8 cellular contexts compared by ENCODE assay signal in genomic region chr19:53537523-53538377, GRCh38. TPM values are rescaled to one million over a fixed set of nuclear protein-coding genes. Genes with fewer than 3 reads are reported as not detected.
DNase-seq lines count a peak whose midpoint lies in the region; ATAC-seq lines count a peak whose summit lies in the region.

TSS of gene ZNF331 (plus strand) at chr19:53538145. CDS start at chr19:53569377, 31,232 bp downstream.

- POLR2A ChIA-PET in activated CD8-positive, alpha-beta T cell treated with anti-CD3 and anti-CD28 coated beads, Interleukin-2, amount 10 ng/mL, durations not matched to agents 7 days and 5 days (lab: Charles Lee): no interaction called here

- H3K9me3 ChIP-seq in mesenchymal stem cell (ENCODE audit: control insufficient read depth, low read length): no peaks in the 10 kb centered on the region

- peaks cover 4% of the 10 kb centered on the region for H3K36me3 ChIP-seq in H7 (replicated peaks; ENCODE audit: control insufficient read depth, insufficient read depth, low read length)
- peaks cover 6 to 19% of the 10 kb centered on the region in 2 experiments for H3K36me3 ChIP-seq in mesenchymal stem cell (ENCODE audit: control insufficient read depth in 1 of 2, insufficient read depth in 2 of 2, low read depth in 1 of 2, low read length in 2 of 2)

- H2AK5ac ChIP-seq in mesenchymal stem cell (ENCODE audit: low read length, severe bottlenecking): no peak within 1 kb of the TSS

- H3K4me3 ChIP-seq in H7 (ENCODE audit: insufficient read depth, low read depth, low read length): peak within 1 kb of the TSS; percentile 78
- peak within 1 kb of the TSS; percentile 67 to 86 for H3K4me3 ChIP-seq in mesenchymal stem cell (ENCODE audit: insufficient read depth in 1 of 2, low read depth in 1 of 2, low read length in 2 of 2)

- peak within 1 kb of the TSS in 1 of 2 experiments; percentile 73 for H3K18ac ChIP-seq in mesenchymal stem cell (ENCODE audit: low read depth in 1 of 2, low read length in 2 of 2)

- peak; percentile 84 for ATAC-seq in activated CD8-positive, alpha-beta T cell treated with anti-CD3 and anti-CD28 coated beads, Interleukin-2, amount 10 ng/mL, durations not matched to agents 7 days and 5 days

- H3K27me3 Mint-ChIP-seq in activated CD8-positive, alpha-beta T cell treated with anti-CD3 and anti-CD28 coated beads, Interleukin-2, amount 10 ng/mL, durations not matched to agents 7 days and 5 days (ENCODE audit: low read depth): no peaks in the 10 kb centered on the region

- H2AFZ ChIP-seq in mesenchymal stem cell (ENCODE audit: low read depth, low read length): peak within 1 kb of the TSS; percentile 66

- peaks cover 48% of the 10 kb centered on the region for H3K36me3 Mint-ChIP-seq in activated CD8-positive, alpha-beta T cell treated with anti-CD3 and anti-CD28 coated beads, Interleukin-2, amount 10 ng/mL, durations not matched to agents 7 days and 5 days (ENCODE audit: low read depth)

- no peak within 1 kb of the TSS for H2BK12ac ChIP-seq in mesenchymal stem cell (ENCODE audit: low read length in 2 of 2)

- WGBS in mesenchymal stem cell: 68% methylated on average over 78 of the region's 81 CpGs

- peak within 1 kb of the TSS; percentile 83 for H3K4me3 Mint-ChIP-seq in activated CD8-positive, alpha-beta T cell treated with anti-CD3 and anti-CD28 coated beads, Interleukin-2, amount 10 ng/mL, durations not matched to agents 7 days and 5 days

- peaks cover 22% of the 10 kb centered on the region for H3K4me1 Mint-ChIP-seq in activated CD8-positive, alpha-beta T cell treated with anti-CD3 and anti-CD28 coated beads, Interleukin-2, amount 10 ng/mL, durations not matched to agents 7 days and 5 days (ENCODE audit: low read depth)

- DNase-seq in GF-D8 (lab: John Stamatoyannopoulos, UW) (peak; percentile 26), H7 (peak; percentile 85), NCI-H2107 (lab: John Stamatoyannopoulos, UW) (peak; percentile 9), mesenchymal stem cell (peak; percentile 83), SIG-M5 (lab: John Stamatoyannopoulos, UW) (no peak)
- peak; percentile 86 for DNase-seq in activated CD8-positive, alpha-beta T cell treated with anti-CD3 and anti-CD28 coated beads, Interleukin-2, amount 10 ng/mL, durations not matched to agents 7 days and 5 days
- peak; percentile 89 for DNase-seq in effector CD4-positive, alpha-beta T cell
- DNase-seq in stimulated activated CD8-positive, alpha-beta memory T cell treated with anti-CD3 and anti-CD28 coated beads, Interleukin-12 subunit alpha, Interleukin-12 subunit beta, amount 100 ng/mL, for 4 hours (ENCODE audit: low read depth): peak; percentile 85

- H3K27ac ChIP-seq in mesenchymal stem cell (ENCODE audit: low read length, poor library complexity, severe bottlenecking): no peak within 1 kb of the TSS

- CTCF ChIA-PET in activated CD8-positive, alpha-beta T cell treated with anti-CD3 and anti-CD28 coated beads, Interleukin-2, amount 10 ng/mL, durations not matched to agents 7 days and 5 days (lab: Charles Lee): no interaction called here

- peak within 1 kb of the TSS; percentile 57 for H4K91ac ChIP-seq in mesenchymal stem cell (ENCODE audit: low read length)

- no peak within 1 kb of the TSS for H2BK120ac ChIP-seq in mesenchymal stem cell (ENCODE audit: low read depth, low read length)

- peak within 1 kb of the TSS in 1 of 2 experiments; percentile 78 for H3K14ac ChIP-seq in mesenchymal stem cell (ENCODE audit: low read length in 2 of 2)

- no peaks in the 10 kb centered on the region for H3K79me1 ChIP-seq in mesenchymal stem cell (replicated peaks; ENCODE audit: low read length, poor library complexity, severe bottlenecking)

- no peak within 1 kb of the TSS for H2BK5ac ChIP-seq in mesenchymal stem cell (ENCODE audit: low read depth, low read length, poor library complexity, severe bottlenecking)

- H4K8ac ChIP-seq in mesenchymal stem cell (ENCODE audit: low read length): peak within 1 kb of the TSS; percentile 65

- H3K23ac ChIP-seq in mesenchymal stem cell (ENCODE audit: low read length in 2 of 2): peak within 1 kb of the TSS in 1 of 2 experiments; percentile 91

- H2BK15ac ChIP-seq in mesenchymal stem cell (ENCODE audit: low read depth, poor library complexity, severe bottlenecking): no peak within 1 kb of the TSS

- peaks cover 6% of the 10 kb centered on the region for H3K4me1 ChIP-seq in mesenchymal stem cell (ENCODE audit: control insufficient read depth, insufficient read depth, low read depth, low read length)

- no peaks in the 10 kb centered on the region for H3K27me3 ChIP-seq in H7 (ENCODE audit: control insufficient read depth, insufficient read depth, low read length)
- H3K27me3 ChIP-seq in mesenchymal stem cell (ENCODE audit: control insufficient read depth in 1 of 2, insufficient read depth in 1 of 2, low read length in 2 of 2): no peaks in the 10 kb centered on the region

- no peaks in the 10 kb centered on the region for H3K9me3 Mint-ChIP-seq in activated CD8-positive, alpha-beta T cell treated with anti-CD3 and anti-CD28 coated beads, Interleukin-2, amount 10 ng/mL, durations not matched to agents 7 days and 5 days (ENCODE audit: insufficient read depth)

- peak within 1 kb of the TSS; percentile 39 to 52 for H3K4ac ChIP-seq in mesenchymal stem cell (ENCODE audit: low read depth in 1 of 2, low read length in 2 of 2)

- H3K4me2 ChIP-seq in mesenchymal stem cell (ENCODE audit: low read length, poor library complexity, severe bottlenecking): peak within 1 kb of the TSS; percentile 60

- H3K9ac ChIP-seq in mesenchymal stem cell (ENCODE audit: low read length): peak within 1 kb of the TSS; percentile 92

- peak within 1 kb of the TSS; percentile 90 for H3K27ac Mint-ChIP-seq in activated CD8-positive, alpha-beta T cell treated with anti-CD3 and anti-CD28 coated beads, Interleukin-2, amount 10 ng/mL, durations not matched to agents 7 days and 5 days

RNA-seq across cellular contexts. Expression of gene ZNF331, which starts in this region (rescaled TPM):
- 23.2 and 32.4 TPM in 2 replicates for total RNA-seq in H7 (2014; rRNA removed; shearing (Covaris generic))
- total RNA-seq in activated CD8-positive, alpha-beta T cell treated with anti-CD3 and anti-CD28 coated beads, Interleukin-2, amount 10 ng/mL, durations not matched to agents 7 days and 5 days: 10 to 100 TPM; 17.3 to 20.6 TPM
- 3.8 TPM for polyA plus RNA-seq in mesenchymal stem cell (2013, experiment 1 of 2)
- 3.5 TPM for polyA plus RNA-seq in mesenchymal stem cell (2013, experiment 2 of 2)
